Comparison of ENCODE assay signal across 9 cellular contexts in genomic region chr12:75722714-75723200, GRCh38.
DNase-seq lines count a peak whose midpoint lies in the region; ATAC-seq and TF ChIP-seq lines count a peak whose summit lies in the region.
"Had no signal": no experiment of that assay in that cellular context is flagged by ENCODE, and none has a peak within 500 bp of the region (broad histone marks: within the 10 kb centered on the region; RNA-seq: fewer than 3 reads in every experiment).

No MANE protein-coding gene starts in this region.

- H3K4me1 Mint-ChIP-seq in activated naive CD8-positive, alpha-beta T cell treated with anti-CD3 and anti-CD28 coated beads, Interleukin-2, amount 10 ng/mL, durations not matched to agents 7 days and 5 days: peaks cover 19% of the 10 kb centered on the region
- H3K4me1 Mint-ChIP-seq: IgD-negative memory B cell had no signal

- H3K79me2 ChIP-seq in PC-3 (ENCODE audit: low read length): no peaks in the 10 kb centered on the region

- H3K27me3 ChIP-seq in PC-3 (ENCODE audit: low read length): no peaks in the 10 kb centered on the region
- H3K27me3 ChIP-seq in right cardiac atrium (ENCODE audit: control insufficient read depth, insufficient read depth): no peaks in the 10 kb centered on the region
- no peaks in the 10 kb centered on the region for H3K27me3 ChIP-seq in skeletal muscle tissue (ENCODE audit: control insufficient read depth in 3 of 3, insufficient read depth in 3 of 3, low read length in 3 of 3)

- POLR2A ChIA-PET in PC-3 (lab: Charles Lee; ENCODE audit: unreplicated experiment): no interaction called here
- POLR2A ChIA-PET in activated naive CD8-positive, alpha-beta T cell treated with anti-CD3 and anti-CD28 coated beads, Interleukin-2, amount 10 ng/mL, durations not matched to agents 7 days and 5 days (lab: Charles Lee): no interaction called here

- peak overlapping the region; percentile 52 for H2AFZ ChIP-seq in PC-3 (ENCODE audit: low read length)

- peaks cover 10% of the 10 kb centered on the region for H3K9me3 Mint-ChIP-seq in activated naive CD8-positive, alpha-beta T cell treated with anti-CD3 and anti-CD28 coated beads, Interleukin-2, amount 10 ng/mL, durations not matched to agents 7 days and 5 days

- H3F3A ChIP-seq in PC-3 (ENCODE audit: low read length, unreplicated experiment): peaks cover 4% of the 10 kb centered on the region

- H3K27ac ChIP-seq in PC-3 (ENCODE audit: low read length) (peak overlapping the region; percentile 75), right cardiac atrium (ENCODE audit: low read length) (no peak overlapping the region), skeletal muscle tissue (ENCODE audit: low read depth, low read length) (peak overlapping the region; percentile 34)

- 4% methylated on average over 5 of the region's 5 CpGs for WGBS in right cardiac atrium

- H4K20me1 ChIP-seq in PC-3 (ENCODE audit: low read length): no peaks in the 10 kb centered on the region

- H3K27me3 Mint-ChIP-seq in activated naive CD8-positive, alpha-beta T cell treated with anti-CD3 and anti-CD28 coated beads, Interleukin-2, amount 10 ng/mL, durations not matched to agents 7 days and 5 days: no peaks in the 10 kb centered on the region

- H3K36me3 ChIP-seq in PC-3 (ENCODE audit: low read depth, low read length) (no peaks in the 10 kb centered on the region), skeletal muscle tissue (ENCODE audit: control insufficient read depth in 3 of 3, insufficient read depth in 3 of 3, low read length in 3 of 3) (no peaks in the 10 kb centered on the region)

- H3K27ac Mint-ChIP-seq in activated naive CD8-positive, alpha-beta T cell treated with anti-CD3 and anti-CD28 coated beads, Interleukin-2, amount 10 ng/mL, durations not matched to agents 7 days and 5 days: peak overlapping the region; percentile 86
- H3K27ac Mint-ChIP-seq: IgD-negative memory B cell had no signal

- DNase-seq in AG10803 (ENCODE audit: low read depth) (peak; percentile 94), PC-3 (peak; percentile 88), right cardiac atrium (peak in 2 of 3 donors; percentile 45 to 57), NCI-H2227 treated with DMSO at 0.1 percent for 48 hours (lab: John Stamatoyannopoulos, UW) (no peak)
- no peak for DNase-seq in activated naive CD8-positive, alpha-beta T cell treated with anti-CD3 and anti-CD28 coated beads, Interleukin-2, amount 10 ng/mL, durations not matched to agents 7 days and 5 days

- H3K9me3 ChIP-seq in PC-3 (ENCODE audit: low read length) (no peaks in the 10 kb centered on the region), right cardiac atrium (ENCODE audit: control insufficient read depth, low read length) (no peaks in the 10 kb centered on the region), skeletal muscle tissue (ENCODE audit: control insufficient read depth in 3 of 3, low read length in 3 of 3) (no peaks in the 10 kb centered on the region)

- H3K9ac ChIP-seq in PC-3 (ENCODE audit: low read length) (peak overlapping the region; percentile 37), skeletal muscle tissue (ENCODE audit: low read depth in 1 of 3, low read length in 3 of 3) (no peak overlapping the region)

- H3K36me3 Mint-ChIP-seq in activated naive CD8-positive, alpha-beta T cell treated with anti-CD3 and anti-CD28 coated beads, Interleukin-2, amount 10 ng/mL, durations not matched to agents 7 days and 5 days: peaks cover 10% of the 10 kb centered on the region
- H3K36me3 Mint-ChIP-seq: IgD-negative memory B cell had no signal

- ATAC-seq in GM18858 (IDR thresholded peaks at IDR 0.05; ENCODE audit: unreplicated experiment) (peak; percentile 97), HG03135 (IDR thresholded peaks at IDR 0.05; ENCODE audit: unreplicated experiment) (peak; percentile 63), PC-3 (peak; percentile 37), right cardiac atrium (peak; percentile 82 to 92)
- peak; percentile 98 for ATAC-seq in activated naive CD8-positive, alpha-beta T cell treated with anti-CD3 and anti-CD28 coated beads, Interleukin-2, amount 10 ng/mL, durations not matched to agents 7 days and 5 days (ENCODE audit: low read depth)

- intact Hi-C loops in PC-3 (cut with micrococcal nuclease) (loop anchor here (5.0 to 10.0 kb wide), 8 partner anchors 45 to 732 kb away; no protein-coding TSS in a partner anchor), right cardiac atrium (cut with DNase I) (loop anchor here in 1 of 4 donors (10.0 kb wide), 1 partner anchor 312 kb away; the partner anchor contains the start of gene PHLDA1)

- H3K4me1 ChIP-seq in PC-3 (ENCODE audit: insufficient read depth, low read length) (peaks cover 55% of the 10 kb centered on the region), right cardiac atrium (ENCODE audit: control insufficient read depth, insufficient read depth, low read length) (peaks cover 8% of the 10 kb centered on the region), skeletal muscle tissue (ENCODE audit: control insufficient read depth in 3 of 3, insufficient read depth in 3 of 3, low read length in 3 of 3) (peaks cover 11 to 27% (median 25%) of the 10 kb centered on the region in 3 donors)

- no TSS peak for BruUV-seq in PC-3 (replicated peaks; lab: Mats Ljungman, UMichigan)

- CTCF ChIA-PET in PC-3 (lab: Charles Lee): no interaction called here

- TF ChIP-seq CTCF in AG10803 (conservative IDR thresholded peaks at IDR 0.05; ENCODE audit: low read length) (no peak), PC-3 (conservative IDR thresholded peaks at IDR 0.05; ENCODE audit: low read depth, low read length) (no peak)

- H3K4me3 Mint-ChIP-seq in activated naive CD8-positive, alpha-beta T cell treated with anti-CD3 and anti-CD28 coated beads, Interleukin-2, amount 10 ng/mL, durations not matched to agents 7 days and 5 days: peak overlapping the region; percentile 55

- H3K9me2 ChIP-seq in PC-3 (replicated peaks; ENCODE audit: low read length): no peaks in the 10 kb centered on the region

- H3K4me2 ChIP-seq in PC-3 (ENCODE audit: low read length): 0 out of 2 replicates have a peak overlapping the region, but pooled peaks have one; percentile 9

- H3K4me3 ChIP-seq in AG10803 (ENCODE audit: low read length): no peak overlapping the region
- H3K4me3 ChIP-seq in PC-3 (ENCODE audit: low read length): no peak overlapping the region
- no peak overlapping the region for H3K4me3 ChIP-seq in right cardiac atrium (ENCODE audit: low read length)
- no peak overlapping the region for H3K4me3 ChIP-seq in skeletal muscle tissue (ENCODE audit: low read length in 3 of 3)

Comparison
In these comparisons a context has a peak if more than half of its experiments do, and no peak if none do; other contexts are left out.
1. DNase-seq: peak in AG10803 (single experiment), PC-3 (single experiment) and right cardiac atrium (2 of 3); none in activated naive CD8-positive, alpha-beta T cell treated with anti-CD3 and anti-CD28 coated beads, Interleukin-2, amount 10 ng/mL, durations not matched to agents 7 days and 5 days (single experiment) and NCI-H2227 treated with DMSO at 0.1 percent for 48 hours (single experiment).
2. ATAC-seq: peak in every context shown above with its lines; median percentile 98 in activated naive CD8-positive, alpha-beta T cell treated with anti-CD3 and anti-CD28 coated beads, Interleukin-2, amount 10 ng/mL, durations not matched to agents 7 days and 5 days; 97 in GM18858; 87 in right cardiac atrium; 63 in HG03135; 37 in PC-3.